Comparison of ENCODE assay signal across 8 cellular contexts in genomic region chr9:128150594-128151342, GRCh38. TPM values are rescaled to one million over a fixed set of nuclear protein-coding genes. Genes with fewer than 3 reads are reported as not detected.
A peak's percentile ranks its signal among the peaks of the same experiment; 100 is the strongest.
DNase-seq lines count a peak whose midpoint lies in the region; TF ChIP-seq lines count a peak whose summit lies in the region.

No MANE protein-coding gene starts in this region.

- no peaks in the 10 kb centered on the region for H3K9me3 Mint-ChIP-seq in immature natural killer cell

- no peaks in the 10 kb centered on the region for H3K36me3 Mint-ChIP-seq in immature natural killer cell

- no peak overlapping the region for H3K27ac Mint-ChIP-seq in immature natural killer cell

- H3K27me3 ChIP-seq in WERI-Rb-1 (ENCODE audit: insufficient read depth, low read depth, severe bottlenecking) (no peaks in the 10 kb centered on the region), iPS-20b (ENCODE audit: insufficient read depth, low read length) (no peaks in the 10 kb centered on the region)

- H3K4me1 Mint-ChIP-seq in immature natural killer cell: no peaks in the 10 kb centered on the region

- H3K4me3 Mint-ChIP-seq in immature natural killer cell: no peak overlapping the region

- H3K9me3 ChIP-seq in WERI-Rb-1 (ENCODE audit: severe bottlenecking) (no peaks in the 10 kb centered on the region), iPS-20b (ENCODE audit: insufficient read depth, low read depth, low read length) (no peaks in the 10 kb centered on the region)

- H3K4me1 ChIP-seq in iPS-20b (ENCODE audit: insufficient read depth, low read length): no peaks in the 10 kb centered on the region

- peak overlapping the region; percentile 54; the same call in 1 of the 2 replicates for H3K9ac ChIP-seq in iPS-20b (ENCODE audit: low read depth, low read length)

- peaks cover 0 to 4% (median 0%) of the 10 kb centered on the region in 3 donors for H3K27me3 Mint-ChIP-seq in immature natural killer cell (ENCODE audit: low read depth in 3 of 3)

- DNase-seq in WERI-Rb-1 (peak; percentile 97), immature natural killer cell (no peak), GM20000 (ENCODE audit: low spot score) (no peak), globus pallidus (ENCODE audit: low spot score) (no peak), MV-4-11 (lab: John Stamatoyannopoulos, UW) (no peak)

- H3K27ac ChIP-seq in 22Rv1 (no peak overlapping the region), WERI-Rb-1 (peak overlapping the region; percentile 67), iPS-20b (ENCODE audit: low read length) (no peak overlapping the region)

- H3K4me3 ChIP-seq in WERI-Rb-1 (ENCODE audit: low read depth, low read length): no peak overlapping the region
- H3K4me3 ChIP-seq in iPS-20b (ENCODE audit: low read length): no peak overlapping the region

- H3K36me3 ChIP-seq in WERI-Rb-1 (no peaks in the 10 kb centered on the region), iPS-20b (ENCODE audit: insufficient read depth, low read depth, low read length) (no peaks in the 10 kb centered on the region)

- TF ChIP-seq CTCF in 22Rv1 (IDR thresholded peaks at IDR 0.05) (peak; percentile 33), GM12872 (IDR thresholded peaks at IDR 0.05; ENCODE audit: insufficient read depth, low read depth, low read length) (peak; percentile 57), WERI-Rb-1 (IDR thresholded peaks at IDR 0.05; ENCODE audit: low read depth, low read length) (peak; percentile 97), GM20000 (IDR thresholded peaks at IDR 0.05; ENCODE audit: extremely low read depth, missing control alignments) (no peak)

RNA-seq across cellular contexts. Expression of gene LCN2, which starts 1.5 kb away (rescaled TPM):
- polyA plus RNA-seq in immature natural killer cell: under 1 TPM in 2 of 3 donors, not detected in 1; 0.44 to 0.66 TPM

RNA-seq across cellular contexts. Expression of gene BBLN, which starts 9.3 kb away (rescaled TPM):
- polyA plus RNA-seq in immature natural killer cell: 100 to 1,000 TPM; 115 to 194 (median 182) TPM

RNA-seq across cellular contexts. Expression of gene PTGES2, which starts 23.2 kb away (rescaled TPM):
- polyA plus RNA-seq in immature natural killer cell: 10 to 100 TPM; 31.4 to 60.9 (median 56.6) TPM

RNA-seq across cellular contexts. Expression of gene CIZ1, which starts 40.6 kb away (rescaled TPM):
- polyA plus RNA-seq in immature natural killer cell: 10 to 100 TPM in 1 of 3 donors, 1 to 10 TPM in 2; 4.4 to 36.4 (median 9.1) TPM

RNA-seq across cellular contexts. Expression of gene DNM1, which starts 52.4 kb away (rescaled TPM):
- polyA plus RNA-seq in immature natural killer cell: under 1 TPM in 2 of 3 donors, not detected in 1; 0.32 to 0.47 TPM
